Comparison of ENCODE assay signal across 9 cellular contexts in the genomic region with DNA sequence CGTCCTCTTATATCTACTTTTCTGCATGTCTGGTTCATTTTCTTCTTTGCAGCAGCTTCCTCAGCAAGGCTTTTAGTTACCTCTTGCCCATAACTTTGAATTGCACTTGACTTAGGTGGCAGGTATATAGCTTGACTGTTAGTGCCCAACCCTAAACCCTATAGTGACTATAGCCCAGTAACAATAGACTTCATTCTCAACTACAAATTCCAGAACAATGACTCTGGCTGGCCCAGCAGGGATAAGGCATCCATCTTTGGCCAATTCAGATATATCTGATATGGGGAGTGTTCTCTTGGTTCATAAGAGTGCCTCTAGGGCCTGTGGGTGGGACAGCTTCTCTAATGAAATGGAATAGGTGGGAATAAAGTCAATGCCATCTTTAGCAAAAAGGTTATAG.
"Had no signal": no experiment of that assay in that cellular context is flagged by ENCODE, and none has a peak within 500 bp of the region (broad histone marks: within the 10 kb centered on the region; RNA-seq: fewer than 3 reads in every experiment).

No MANE protein-coding gene starts in this region.

- H3K4me3 Mint-ChIP-seq: GM23338, H9 had no signal

- H3K27ac Mint-ChIP-seq: GM23338, H9 had no signal

- DNase-seq: H9, HCEC 1CT, IMR-90 had no signal

- FAIRE-seq: H1, H54, HTR-8/SVneo, K562 had no signal

- H3K4me3 ChIP-seq: GM23338, K562 had no signal

- H3K27ac ChIP-seq: HL-60 had no signal

- H3K9me3 Mint-ChIP-seq: GM23338 had no signal

- H3K4me2 ChIP-seq: GM23338 had no signal

- ATAC-seq: GM23338, K562 had no signal

- H2AFZ ChIP-seq: GM23338 had no signal
